In genomic region chr2:96296925-96297324, GRCh38 we compare ENCODE assay signal across 25 cellular contexts.
"Had no signal": no experiment of that assay in that cellular context is flagged by ENCODE, and none has a peak within 500 bp of the region (broad histone marks: within the 10 kb centered on the region; RNA-seq: fewer than 3 reads in every experiment).

No MANE protein-coding gene starts in this region.

- FAIRE-seq: islet of Langerhans, keratinocyte had no signal

- H3K9me3 ChIP-seq: colonic mucosa, esophagus squamous epithelium, gastrocnemius medialis, heart right ventricle, left ventricle myocardium inferior, lower lobe of right lung, mucosa of descending colon had no signal

- ATAC-seq: esophagus mucosa, gastrocnemius medialis, heart right ventricle, left cardiac atrium, lower lobe of right lung, mucosa of descending colon had no signal

- H3K4me3 ChIP-seq: colonic mucosa, dorsolateral prefrontal cortex, esophagus squamous epithelium, gastrocnemius medialis, heart right ventricle, left ventricle myocardium inferior, lower lobe of right lung, mucosa of descending colon had no signal

- DNase-seq: colonic mucosa; cortex of kidney; dermis blood vessel endothelial cell; dorsolateral prefrontal cortex; effector CD4-positive, alpha-beta T cell; effector memory CD4-positive, alpha-beta T cell; erythroblast; esophagus squamous epithelium; foreskin fibroblast; foreskin melanocyte; gastrocnemius medialis; glutamatergic neuron; head of caudate nucleus; heart right ventricle; hippocampal formation; left cardiac atrium; left ventricle myocardium inferior; lower lobe of right lung; mesenchymal stem cell; mucosa of descending colon; naive B cell had no signal

- H3K4me1 ChIP-seq: colonic mucosa, gastrocnemius medialis, lower lobe of right lung had no signal

- H3K27me3 ChIP-seq: colonic mucosa, dorsolateral prefrontal cortex, esophagus squamous epithelium, gastrocnemius medialis, heart right ventricle had no signal

- H3K27ac ChIP-seq: colonic mucosa, dorsolateral prefrontal cortex, epithelial cell of prostate, esophagus squamous epithelium, gastrocnemius medialis, heart right ventricle, left ventricle myocardium inferior, lower lobe of right lung had no signal
